In the genomic region with DNA sequence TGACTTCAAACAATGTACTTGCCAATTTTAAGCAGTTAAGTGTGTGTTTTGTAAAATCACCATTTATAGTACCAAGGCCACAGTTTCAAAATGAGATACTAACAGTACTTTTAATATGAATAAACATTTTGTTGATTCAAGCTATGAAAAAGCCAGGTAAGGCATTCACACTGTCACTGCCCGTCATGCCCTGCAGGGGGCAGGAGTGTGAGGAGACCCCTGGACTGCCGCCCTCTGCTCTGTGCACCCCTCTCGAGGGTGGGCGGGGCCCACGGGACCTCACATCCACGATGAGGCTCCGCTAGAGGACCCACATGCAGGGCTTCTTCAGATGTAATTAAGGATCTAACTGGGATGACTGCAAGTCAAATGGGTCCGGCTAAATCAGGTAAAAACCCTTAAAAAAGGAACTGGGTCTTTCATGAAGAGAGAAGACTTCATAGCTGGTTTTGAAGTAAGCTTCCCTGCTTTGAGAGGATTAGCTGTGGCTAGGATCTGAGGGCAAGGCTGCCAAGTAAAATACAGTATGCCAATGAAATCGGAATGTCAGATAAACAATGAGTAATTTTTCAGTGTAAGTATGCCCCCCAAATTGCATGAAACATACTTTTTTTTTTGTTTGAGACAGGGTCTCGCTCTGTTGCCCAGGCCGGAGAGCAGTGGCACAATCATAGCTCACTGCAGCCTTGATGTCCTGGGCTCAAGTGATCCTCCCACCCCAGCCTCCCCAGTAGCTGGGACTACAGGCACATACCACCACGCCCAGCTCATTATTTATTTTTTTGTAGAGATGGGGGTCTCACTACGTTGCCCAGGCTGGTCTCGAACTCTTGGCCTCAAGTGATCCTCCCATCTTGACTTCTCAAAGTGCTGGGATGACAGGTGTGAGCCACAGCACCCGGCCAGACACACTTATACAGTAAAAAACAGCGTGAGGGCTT, we compare ENCODE assay signal across 8 cellular contexts. TPM values are rescaled to one million over a fixed set of nuclear protein-coding genes. Genes with fewer than 3 reads are reported as not detected.
DNase-seq lines count a peak whose midpoint lies in the region; ATAC-seq and TF ChIP-seq lines count a peak whose summit lies in the region.

No MANE protein-coding gene starts in this region.

- H3K27me3 ChIP-seq in skeletal muscle satellite cell (ENCODE audit: control insufficient read depth, insufficient read depth, low read length), result no peaks in the 10 kb centered on the region

- H3K4me1 ChIP-seq in skeletal muscle satellite cell (ENCODE audit: control insufficient read depth, insufficient read depth, low read length), result peaks cover 28% of the 10 kb centered on the region

- POLR2A ChIA-PET in RWPE1 (lab: Yijun Ruan, JAX; ENCODE audit: low non-redundant PET), result no interaction called here

- peak overlapping the region; percentile 6 for H3K27ac ChIP-seq in RWPE1

- no peak for DNase-seq in activated CD4-positive, CD25-positive, alpha-beta regulatory T cell treated with anti-CD3 and anti-CD28 coated beads, Interleukin-2, amount 50 U/mL, for 72 hours
- DNase-seq in RWPE1 (ENCODE audit: low spot score) (no peak), epithelial cell of esophagus (ENCODE audit: low read depth) (no peak), NCI-H2029 (lab: John Stamatoyannopoulos, UW) (no peak)

- CTCF ChIA-PET in RWPE1 (lab: Yijun Ruan, JAX), result interaction anchor here (0.5 to 2.4 kb wide), 13 partner anchors 8 to 612 kb away, joined by 3 to 11 read pairs (median 4); no protein-coding TSS in a partner anchor

- no peaks in the 10 kb centered on the region for H3K9me3 ChIP-seq in skeletal muscle satellite cell (replicated peaks; ENCODE audit: low read length)

- TF ChIP-seq CTCF in RWPE1 (conservative IDR thresholded peaks at IDR 0.05; ENCODE audit: low read depth) (peak; percentile 70), epithelial cell of esophagus (IDR thresholded peaks at IDR 0.05; ENCODE audit: insufficient read depth, low read depth, low read length, missing control alignments) (peak; percentile 50)

- peak overlapping the region; percentile 61 for H3K4me2 ChIP-seq in skeletal muscle satellite cell (ENCODE audit: low read length)

- no peak overlapping the region for H3K9ac ChIP-seq in skeletal muscle satellite cell (ENCODE audit: low read depth, low read length)

- peaks cover 90% of the 10 kb centered on the region for H3K36me3 ChIP-seq in skeletal muscle satellite cell (ENCODE audit: insufficient read depth, low read length)

- H3K4me3 ChIP-seq in epithelial cell of esophagus (ENCODE audit: low read length) (no peak overlapping the region), skeletal muscle satellite cell (ENCODE audit: low read length) (peak overlapping the region; percentile 37)

- peak; percentile 48 to 62 for ATAC-seq in activated CD4-positive, CD25-positive, alpha-beta regulatory T cell treated with anti-CD3 and anti-CD28 coated beads, Interleukin-2, amount 50 U/mL, for 24 hours
- no peak for ATAC-seq in HG03378 (IDR thresholded peaks at IDR 0.05; ENCODE audit: unreplicated experiment)
- no peak for ATAC-seq in GM18861 (IDR thresholded peaks at IDR 0.05; ENCODE audit: unreplicated experiment)

RNA-seq across cellular contexts. Expression of gene DIDO1, which starts 18.7 kb away (rescaled TPM):
- 26.6 and 31.7 TPM in 2 replicates for total RNA-seq in skeletal muscle satellite cell (2012; rRNA removed)

RNA-seq across cellular contexts. Expression of gene GID8, which starts 30.3 kb away (rescaled TPM):
- total RNA-seq in skeletal muscle satellite cell (2012; rRNA removed), result 22.7 and 23.1 TPM in 2 replicates

RNA-seq across cellular contexts. Expression of gene SLC17A9, which starts 44.9 kb away (rescaled TPM):
- total RNA-seq in skeletal muscle satellite cell (2012; rRNA removed), result 8.1 and 18.8 TPM in 2 replicates

RNA-seq across cellular contexts. Expression of gene TCFL5, which starts 46.0 kb away (rescaled TPM):
- 14.9 and 17.2 TPM in 2 replicates for total RNA-seq in skeletal muscle satellite cell (2012; rRNA removed)

Comparison
In these comparisons a context has a peak if more than half of its experiments do, and no peak if none do; other contexts are left out.
1. ATAC-seq: peak in activated CD4-positive, CD25-positive, alpha-beta regulatory T cell treated with anti-CD3 and anti-CD28 coated beads, Interleukin-2, amount 50 U/mL, for 24 hours (2 of 2); none in HG03378 (single experiment) and GM18861 (single experiment).